ENCODE assay signal across 18 cellular contexts in genomic region chr10:90417056-90417455, GRCh38.
A peak's percentile ranks its signal among the peaks of the same experiment; 100 is the strongest.
DNase-seq lines count a peak whose midpoint lies in the region; ATAC-seq and TF ChIP-seq lines count a peak whose summit lies in the region.
"Had no signal": no experiment of that assay in that cellular context is flagged by ENCODE, and none has a peak within 500 bp of the region (broad histone marks: within the 10 kb centered on the region; RNA-seq: fewer than 3 reads in every experiment).

No MANE protein-coding gene starts in this region.

- ATAC-seq in HCT116 (no peak), HG02938 (IDR thresholded peaks at IDR 0.05; ENCODE audit: unreplicated experiment) (no peak), gastrocnemius medialis (no peak)
- ATAC-seq: pancreas, Right ventricle myocardium inferior had no signal

- H3K79me2 ChIP-seq in HCT116 (ENCODE audit: insufficient read depth, low read length) (no peaks in the 10 kb centered on the region), trophoblast cell (ENCODE audit: control insufficient read depth, insufficient read depth, low read length, poor library complexity) (peaks cover 2% of the 10 kb centered on the region)

- H3K79me1 ChIP-seq in trophoblast cell (ENCODE audit: low read length): peaks cover 5% of the 10 kb centered on the region

- H3K27me3 ChIP-seq in HCT116 (ENCODE audit: insufficient read depth, low read length) (no peaks in the 10 kb centered on the region), trophoblast cell (ENCODE audit: insufficient read depth, low read length) (no peaks in the 10 kb centered on the region), gastrocnemius medialis (no peaks in the 10 kb centered on the region)
- H3K27me3 ChIP-seq: pancreas had no signal

- H3K27me3 Mint-ChIP-seq in activated T-cell treated with anti-CD3 and anti-CD28 coated beads, Interleukin-2, amount 50 U/mL, for 24 hours: no peaks in the 10 kb centered on the region
- H3K27me3 Mint-ChIP-seq: brain; CD4-positive, alpha-beta T cell had no signal

- TF ChIP-seq RAD21 in HCT116 (IDR thresholded peaks at IDR 0.05; ENCODE audit: low read depth): no peak

- no peak overlapping the region for H2AK5ac ChIP-seq in trophoblast cell (ENCODE audit: low read length)

- no peak overlapping the region for H2BK120ac ChIP-seq in trophoblast cell (ENCODE audit: insufficient read depth, low read length, poor library complexity)

- no peak overlapping the region for H3K14ac ChIP-seq in trophoblast cell (ENCODE audit: low read length)

- no peaks in the 10 kb centered on the region for H3K9me2 ChIP-seq in HCT116 (ENCODE audit: insufficient read depth)

- intact Hi-C loops in HCT116 (cut with micrococcal nuclease): no loop called here
- intact Hi-C loops in gastrocnemius medialis (cut with DNase I; ENCODE audit: low total_unique reads): no loop called here

- no peaks in the 10 kb centered on the region for H3K9me3 ChIP-seq in HCT116 (ENCODE audit: control insufficient read depth in 1 of 2, insufficient read depth in 1 of 2, low read depth in 1 of 2, low read length in 2 of 2)
- no peaks in the 10 kb centered on the region for H3K9me3 ChIP-seq in trophoblast cell (ENCODE audit: insufficient read depth, low read depth, low read length)
- no peaks in the 10 kb centered on the region for H3K9me3 ChIP-seq in gastrocnemius medialis
- H3K9me3 ChIP-seq: pancreas had no signal

- TF ChIP-seq POLR2A in HCT116 (IDR thresholded peaks at IDR 0.05; ENCODE audit: borderline replicate concordance, extremely low read depth, insufficient read depth, insufficient read length) (no peak), gastrocnemius medialis (IDR thresholded peaks at IDR 0.05) (no peak)

- CTCF ChIA-PET in HCT116 (lab: Charles Lee): no interaction called here

- RAD21 ChIA-PET in HCT116 (lab: Charles Lee; ENCODE audit: low non-redundant PET in 1 of 2, low total read pairs in 2 of 2, uncharacterized antibody in 2 of 2, unreplicated experiment in 2 of 2): no interaction called here

- H3K27ac Mint-ChIP-seq in activated T-cell treated with anti-CD3 and anti-CD28 coated beads, Interleukin-2, amount 50 U/mL, for 24 hours: no peak overlapping the region
- H3K27ac Mint-ChIP-seq: brain; CD4-positive, alpha-beta T cell had no signal

- peaks cover 2% of the 10 kb centered on the region for H3K9me3 Mint-ChIP-seq in activated T-cell treated with anti-CD3 and anti-CD28 coated beads, Interleukin-2, amount 50 U/mL, for 24 hours
- H3K9me3 Mint-ChIP-seq: CD4-positive, alpha-beta T cell had no signal

- H3K9ac ChIP-seq in HCT116 (ENCODE audit: low read length) (no peak overlapping the region), trophoblast cell (ENCODE audit: low read length) (no peak overlapping the region)

- H4K91ac ChIP-seq in trophoblast cell (ENCODE audit: low read depth, low read length): no peak overlapping the region

- no peak overlapping the region for H4K12ac ChIP-seq in trophoblast cell (ENCODE audit: low read depth, low read length)

- H3K4me2 ChIP-seq in HCT116 (ENCODE audit: low read length) (no peak overlapping the region), trophoblast cell (ENCODE audit: low read length) (no peak overlapping the region)

- H3K4me1 ChIP-seq in HCT116 (ENCODE audit: control insufficient read depth in 1 of 2, insufficient read depth in 2 of 2, low read length in 2 of 2) (peaks cover 0 to 9% of the 10 kb centered on the region in 2 experiments; a peak in 1 of 4 replicates), trophoblast cell (ENCODE audit: control insufficient read depth in 1 of 2, insufficient read depth in 2 of 2, low read length in 2 of 2) (peaks cover 0 to 4% of the 10 kb centered on the region in 2 experiments), gastrocnemius medialis (no peaks in the 10 kb centered on the region)
- H3K4me1 ChIP-seq: pancreas had no signal

- H2BK12ac ChIP-seq in trophoblast cell (ENCODE audit: low read length): no peak overlapping the region

- no peak overlapping the region for H3K4me3 Mint-ChIP-seq in activated T-cell treated with anti-CD3 and anti-CD28 coated beads, Interleukin-2, amount 50 U/mL, for 24 hours
- H3K4me3 Mint-ChIP-seq: brain; CD4-positive, alpha-beta T cell had no signal

- no peak overlapping the region for H2BK5ac ChIP-seq in trophoblast cell (ENCODE audit: low read depth, low read length, poor library complexity)

- H3K36me3 ChIP-seq in HCT116 (ENCODE audit: control insufficient read depth in 1 of 2, insufficient read depth in 2 of 2, low read length in 2 of 2) (0 out of 4 replicates have a peak, but pooled peaks cover 0 to 3% of the 10 kb centered on the region in 2 experiments), trophoblast cell (ENCODE audit: control insufficient read depth in 1 of 2, insufficient read depth in 2 of 2, low read length in 2 of 2) (no peaks in the 10 kb centered on the region), gastrocnemius medialis (no peaks in the 10 kb centered on the region)
- H3K36me3 ChIP-seq: pancreas had no signal

- DNase-seq in HCT116 (ENCODE audit: low read depth, low spot score) (no peak), RPMI7951 (ENCODE audit: low read depth) (peak; percentile 39), fibroblast of gingiva (ENCODE audit: low read depth) (peak; percentile 55), trophoblast cell (peak; percentile 47 to 79), NCI-H446 treated with DMSO at 0.1 percent for 48 hours (lab: John Stamatoyannopoulos, UW) (no peak), gastrocnemius medialis (no peak)
- DNase-seq in activated T-cell treated with anti-CD3 and anti-CD28 coated beads, Interleukin-2, amount 50 U/mL, for 24 hours: no peak
- DNase-seq: activated CD4-positive, alpha-beta T cell treated with anti-CD3 and anti-CD28 coated beads for 1 hour; activated naive CD4-positive, alpha-beta T cell; CD4-positive, alpha-beta T cell; head of caudate nucleus; kidney; NCI-H1930; NCI-H748 treated with DMSO at 0.1 percent for 48 hours; pancreas had no signal

- POLR2A ChIA-PET in HCT116 (lab: Charles Lee): no interaction called here

- H3K27ac ChIP-seq in HCT116 (ENCODE audit: low read depth, low read length) (no peak overlapping the region), trophoblast cell (ENCODE audit: low read depth, low read length) (no peak overlapping the region), gastrocnemius medialis (no peak overlapping the region)
- H3K27ac ChIP-seq: pancreas had no signal

- no peaks in the 10 kb centered on the region for H3K36me3 Mint-ChIP-seq in activated T-cell treated with anti-CD3 and anti-CD28 coated beads, Interleukin-2, amount 50 U/mL, for 24 hours (ENCODE audit: low read depth)
- H3K36me3 Mint-ChIP-seq: brain had no signal

- no peaks in the 10 kb centered on the region for H3K4me1 Mint-ChIP-seq in activated T-cell treated with anti-CD3 and anti-CD28 coated beads, Interleukin-2, amount 50 U/mL, for 24 hours (ENCODE audit: low read depth)
- H3K4me1 Mint-ChIP-seq: brain had no signal

- H2AFZ ChIP-seq in HCT116 (ENCODE audit: low read depth, low read length, poor library complexity, severe bottlenecking) (peak overlapping the region; percentile 33), trophoblast cell (ENCODE audit: insufficient read depth, low read length, poor library complexity) (no peak overlapping the region)

- no peak for TF ChIP-seq CTCF in HCT116 (IDR thresholded peaks at IDR 0.05 in 2 of 3, conservative IDR thresholded peaks at IDR 0.05 in 1 of 3; ENCODE audit: borderline replicate concordance in 1 of 3, insufficient read depth in 1 of 3, low read depth in 2 of 3, low read length in 2 of 3)
- TF ChIP-seq CTCF in gastrocnemius medialis (IDR thresholded peaks at IDR 0.05 in 4 of 5, conservative IDR thresholded peaks at IDR 0.05 in 1 of 5): no peak

- H4K20me1 ChIP-seq in HCT116 (ENCODE audit: insufficient read depth): no peaks in the 10 kb centered on the region

- H3K4ac ChIP-seq in trophoblast cell (ENCODE audit: low read depth, low read length): no peak overlapping the region

- no CpG with 5 or more reads among the region's 3 CpGs for WGBS in trophoblast cell (ENCODE audit: extremely low coverage, insufficient coverage, insufficient read length)

- in situ Hi-C loops in gastrocnemius medialis (cut with MboI; ENCODE audit: low sequenced_read_pairs in 4 of 4): no loop called here

- BruUV-seq in HCT116 (replicated peaks; lab: Mats Ljungman, UMichigan): no TSS peak

- H3K18ac ChIP-seq in trophoblast cell (ENCODE audit: low read length): no peak overlapping the region

- no peak overlapping the region for H4K8ac ChIP-seq in trophoblast cell (ENCODE audit: low read depth, low read length)

- no peak overlapping the region for H3K23ac ChIP-seq in trophoblast cell (ENCODE audit: low read length)

- H3K4me3 ChIP-seq in HCT116 (replicated peaks in 1 of 2; ENCODE audit: low read depth in 1 of 2, low read length in 2 of 2) (no peak overlapping the region), trophoblast cell (ENCODE audit: low read depth, low read length) (no peak overlapping the region), gastrocnemius medialis (no peak overlapping the region)
- H3K4me3 ChIP-seq: pancreas had no signal

TF ChIP-seq in HCT116, 20 proteins besides CTCF, POLR2A, EP300 and RAD21 (continues in another document):
- TF ChIP-seq ZFX (IDR thresholded peaks at IDR 0.05): no peak
- TF ChIP-seq, protein P1, sequence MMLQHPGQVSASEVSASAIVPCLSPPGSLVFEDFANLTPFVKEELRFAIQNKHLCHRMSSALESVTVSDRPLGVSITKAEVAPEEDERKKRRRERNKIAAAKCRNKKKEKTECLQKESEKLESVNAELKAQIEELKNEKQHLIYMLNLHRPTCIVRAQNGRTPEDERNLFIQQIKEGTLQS (IDR thresholded peaks at IDR 0.05): no peak
- no peak for TF ChIP-seq TCF7L2 (IDR thresholded peaks at IDR 0.05; ENCODE audit: borderline replicate concordance, extremely low read depth, insufficient read depth, insufficient read length)
- no peak for TF ChIP-seq CEBPB (IDR thresholded peaks at IDR 0.05; ENCODE audit: low read depth)
- TF ChIP-seq SP1 (IDR thresholded peaks at IDR 0.05; ENCODE audit: low read depth): no peak
- no peak for TF ChIP-seq FOSL1 (IDR thresholded peaks at IDR 0.05; ENCODE audit: low read depth)
- no peak for TF ChIP-seq ELF1 (IDR thresholded peaks at IDR 0.05; ENCODE audit: borderline replicate concordance, low read depth)
- no peak for TF ChIP-seq SIN3A (IDR thresholded peaks at IDR 0.05; ENCODE audit: low read depth)
- no peak for TF ChIP-seq EZH2 (IDR thresholded peaks at IDR 0.05)
- TF ChIP-seq SRF (IDR thresholded peaks at IDR 0.05; ENCODE audit: low read depth): no peak
- no peak for TF ChIP-seq CBX3 (IDR thresholded peaks at IDR 0.05; ENCODE audit: low read depth)
- no peak for TF ChIP-seq MAX (IDR thresholded peaks at IDR 0.05)

Comparison
In these comparisons a context has a peak if more than half of its experiments do, and no peak if none do; other contexts are left out.
1. DNase-seq: peak in RPMI7951 (single experiment), fibroblast of gingiva (single experiment) and trophoblast cell (2 of 2); none in HCT116 (single experiment), NCI-H446 treated with DMSO at 0.1 percent for 48 hours (single experiment), activated T-cell treated with anti-CD3 and anti-CD28 coated beads, Interleukin-2, amount 50 U/mL, for 24 hours (single experiment) and gastrocnemius medialis (0 of 2).